8 cellular contexts compared by ENCODE assay signal in genomic region chr17:31559647-31560501, GRCh38.
DNase-seq lines count a peak whose midpoint lies in the region; ATAC-seq and TF ChIP-seq lines count a peak whose summit lies in the region.

No MANE protein-coding gene starts in this region.

- POLR2A ChIA-PET in activated CD4-positive, alpha-beta memory T cell treated with anti-CD3 and anti-CD28 coated beads for 36 hours (lab: Charles Lee): no interaction called here

- H3K9me3 ChIP-seq in right cardiac atrium (ENCODE audit: control insufficient read depth, low read length): no peaks in the 10 kb centered on the region
- no peaks in the 10 kb centered on the region for H3K9me3 ChIP-seq in sigmoid colon

- H3K27ac ChIP-seq in right cardiac atrium (ENCODE audit: low read length) (peak overlapping the region; percentile 2), sigmoid colon (peak overlapping the region; percentile 88 to 96 (median 91))

- CTCF ChIA-PET in activated CD4-positive, alpha-beta memory T cell treated with anti-CD3 and anti-CD28 coated beads for 36 hours (lab: Charles Lee): interaction anchor here (1.3 to 4.3 kb wide), 2 partner anchors 29 to 282 kb away, joined by 3 to 48 read pairs; no protein-coding TSS in a partner anchor

- H3K36me3 ChIP-seq in sigmoid colon: peaks cover 0 to 5% (median 0%) of the 10 kb centered on the region in 4 donors

- in situ Hi-C loops in GM13976 (cut with MboI; ENCODE audit: low sequenced_read_pairs, unreplicated experiment): loop anchor here (10.0 kb wide), 1 partner anchor 285 kb away; no protein-coding TSS in a partner anchor

- WGBS in right cardiac atrium: 13% methylated on average over 82 of the region's 82 CpGs
- WGBS in sigmoid colon, 2 donors: 37 to 46% methylated on average over 82 of the region's 82 CpGs

- H3K4me3 Mint-ChIP-seq in activated CD4-positive, alpha-beta memory T cell treated with anti-CD3 and anti-CD28 coated beads for 36 hours: peak overlapping the region; percentile 35

- intact Hi-C loops in activated CD4-positive, alpha-beta memory T cell treated with anti-CD3 and anti-CD28 coated beads for 36 hours (cut with micrococcal nuclease): loop anchor here (10.0 kb wide), 2 partner anchors 125 to 345 kb away; partner anchors contain the start of gene UTP6
- intact Hi-C loops in right cardiac atrium (cut with DNase I) (loop anchor here (2.0 to 10.0 kb wide), 3 partner anchors 135 to 283 kb away; no protein-coding TSS in a partner anchor), sigmoid colon (cut with DNase I) (loop anchor here (2.0 to 5.0 kb wide), 5 partner anchors 37 to 342 kb away; partner anchors contain the start of gene UTP6)

- H3K4me3 ChIP-seq in right cardiac atrium (ENCODE audit: low read length) (peak overlapping the region; percentile 90), sigmoid colon (peak overlapping the region; percentile 67 to 85 (median 69))

- DNase-seq in ELR (ENCODE audit: low read depth) (peak; percentile 70), right cardiac atrium (peak; percentile 49 to 77 (median 76)), sigmoid colon (no peak), GM13976 (ENCODE audit: low spot score) (no peak), NCI-H1694 (lab: John Stamatoyannopoulos, UW) (no peak)
- no peak for DNase-seq in activated CD4-positive, alpha-beta memory T cell treated with anti-CD3 and anti-CD28 coated beads for 36 hours
- DNase-seq in stimulated activated CD4-positive, alpha-beta T cell treated with anti-CD3 and anti-CD28 coated beads, Interleukin-4, amount 100 ng/mL, for 4 hours: no peak

- ATAC-seq in right cardiac atrium: peak; percentile 38 to 58
- ATAC-seq in HG03039 (IDR thresholded peaks at IDR 0.05; ENCODE audit: unreplicated experiment): no peak

- no peak for TF ChIP-seq POLR2A in sigmoid colon (IDR thresholded peaks at IDR 0.05)

- peaks cover 3% of the 10 kb centered on the region for H3K4me1 ChIP-seq in right cardiac atrium (ENCODE audit: control insufficient read depth, insufficient read depth, low read length)
- H3K4me1 ChIP-seq in sigmoid colon: peaks cover 0 to 47% (median 42%) of the 10 kb centered on the region in 4 donors

- H3K36me3 Mint-ChIP-seq in activated CD4-positive, alpha-beta memory T cell treated with anti-CD3 and anti-CD28 coated beads for 36 hours: no peaks in the 10 kb centered on the region

- TF ChIP-seq EP300 in sigmoid colon (IDR thresholded peaks at IDR 0.05): no peak

- H3K27me3 Mint-ChIP-seq in activated CD4-positive, alpha-beta memory T cell treated with anti-CD3 and anti-CD28 coated beads for 36 hours: peaks cover 4% of the 10 kb centered on the region

- H3K27me3 ChIP-seq in right cardiac atrium (ENCODE audit: control insufficient read depth, insufficient read depth): no peaks in the 10 kb centered on the region
- no peaks in the 10 kb centered on the region for H3K27me3 ChIP-seq in sigmoid colon

- no peak overlapping the region for H3K27ac Mint-ChIP-seq in activated CD4-positive, alpha-beta memory T cell treated with anti-CD3 and anti-CD28 coated beads for 36 hours

- TF ChIP-seq CTCF in sigmoid colon (IDR thresholded peaks at IDR 0.05): no peak
- no peak for TF ChIP-seq CTCF in GM13976 (IDR thresholded peaks at IDR 0.05; ENCODE audit: borderline replicate concordance, control extremely low read depth, extremely low read depth, insufficient read depth, missing control alignments)

- no peaks in the 10 kb centered on the region for H3K9me3 Mint-ChIP-seq in activated CD4-positive, alpha-beta memory T cell treated with anti-CD3 and anti-CD28 coated beads for 36 hours

- peaks cover 25% of the 10 kb centered on the region for H3K4me1 Mint-ChIP-seq in activated CD4-positive, alpha-beta memory T cell treated with anti-CD3 and anti-CD28 coated beads for 36 hours (ENCODE audit: low read depth)

Comparison
In these comparisons a context has a peak if more than half of its experiments do, and no peak if none do; other contexts are left out.
1. DNase-seq: peak in ELR (single experiment) and right cardiac atrium (3 of 3); none in activated CD4-positive, alpha-beta memory T cell treated with anti-CD3 and anti-CD28 coated beads for 36 hours (single experiment), sigmoid colon (single experiment), GM13976 (single experiment), NCI-H1694 (single experiment) and stimulated activated CD4-positive, alpha-beta T cell treated with anti-CD3 and anti-CD28 coated beads, Interleukin-4, amount 100 ng/mL, for 4 hours (0 of 2).